ENCODE assay signal across 20 cellular contexts in the genomic region with DNA sequence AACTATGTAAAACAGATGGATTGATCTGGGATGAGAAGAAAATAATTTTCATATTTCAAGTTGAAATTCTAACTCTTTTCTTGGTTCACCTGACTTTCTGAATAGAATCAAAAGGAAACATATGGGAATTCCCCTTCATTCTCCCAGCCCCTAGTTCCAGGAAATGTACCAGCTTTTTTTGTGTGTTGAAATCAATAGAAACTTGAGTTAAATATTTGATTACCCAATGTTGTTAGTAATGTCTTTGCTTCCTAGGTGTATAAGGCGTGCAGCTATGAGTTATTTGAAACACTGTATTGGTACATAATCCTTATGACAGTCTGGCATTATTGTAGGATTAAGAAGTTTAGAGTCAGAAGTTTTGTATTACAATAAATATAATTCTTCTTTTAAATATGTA. TPM values are rescaled to one million over a fixed set of nuclear protein-coding genes. Genes with fewer than 3 reads are reported as not detected.
DNase-seq lines count a peak whose midpoint lies in the region; ATAC-seq and TF ChIP-seq lines count a peak whose summit lies in the region.
"Had no signal": no experiment of that assay in that cellular context is flagged by ENCODE, and none has a peak within 500 bp of the region (broad histone marks: within the 10 kb centered on the region; RNA-seq: fewer than 3 reads in every experiment).

No MANE protein-coding gene starts in this region.

- H3K27ac Mint-ChIP-seq in activated B cell treated with CpG ODN at 0.5 μM for 24 hours, result peak overlapping the region; percentile 8
- H3K27ac Mint-ChIP-seq: activated CD4-positive, alpha-beta memory T cell treated with anti-CD3 and anti-CD28 coated beads, Interleukin-2, amount 10 ng/mL, durations not matched to agents 7 days and 5 days; T-cell had no signal

- ATAC-seq in GM21717 (IDR thresholded peaks at IDR 0.05; ENCODE audit: unreplicated experiment), result peak; percentile 62
- peak; percentile 37 for ATAC-seq in activated B cell treated with CpG ODN at 0.5 μM for 24 hours (ENCODE audit: low read depth)
- ATAC-seq in omental fat pad (ENCODE audit: low FRiP score), result peak; percentile 78
- ATAC-seq in GM18498 (IDR thresholded peaks at IDR 0.05; ENCODE audit: unreplicated experiment), result no peak
- ATAC-seq: T-cell had no signal

- no peak for DNase-seq in activated B cell treated with CpG ODN at 0.5 μM for 24 hours
- DNase-seq in glomerular visceral epithelial cell (ENCODE audit: extremely low spot score), result peak; percentile 32
- no peak for DNase-seq in omental fat pad (ENCODE audit: low spot score)
- no peak for DNase-seq in DMS79 treated with DMSO at 0.1 percent for 48 hours (lab: John Stamatoyannopoulos, UW)
- DNase-seq in epidermal melanocyte (ENCODE audit: insufficient read length, low spot score), result no peak
- DNase-seq in NCI-H748 (lab: John Stamatoyannopoulos, UW; ENCODE audit: unreplicated experiment), result no peak
- DNase-seq: activated CD4-positive, alpha-beta memory T cell treated with anti-CD3 and anti-CD28 coated beads, Interleukin-2, amount 10 ng/mL, durations not matched to agents 7 days and 5 days; amniotic stem cell; cerebellar nuclear complex; COR-L47; EL; foreskin fibroblast; NCI-H187; NCI-H446 treated with DMSO at 0.1 percent for 48 hours; stimulated activated CD4-positive, alpha-beta T cell treated with anti-CD3 and anti-CD28 coated beads, Interleukin-4, amount 100 ng/mL, for 24 hours; T-cell; testis had no signal

- CTCF ChIA-PET in activated B cell treated with CpG ODN at 0.5 μM for 24 hours (lab: Charles Lee), result interaction anchor here (0.8 kb wide), 1 partner anchor 66 kb away, joined by 3 read pairs; no protein-coding TSS in a partner anchor

- peaks cover 12% of the 10 kb centered on the region for H3K36me3 Mint-ChIP-seq in activated B cell treated with CpG ODN at 0.5 μM for 24 hours (ENCODE audit: low read depth)

- peak overlapping the region; percentile 12 for H3K4me3 Mint-ChIP-seq in activated B cell treated with CpG ODN at 0.5 μM for 24 hours
- H3K4me3 Mint-ChIP-seq: activated CD4-positive, alpha-beta memory T cell treated with anti-CD3 and anti-CD28 coated beads, Interleukin-2, amount 10 ng/mL, durations not matched to agents 7 days and 5 days; T-cell had no signal

- no peaks in the 10 kb centered on the region for H3K27me3 Mint-ChIP-seq in activated B cell treated with CpG ODN at 0.5 μM for 24 hours

- POLR2A ChIA-PET in activated B cell treated with CpG ODN at 0.5 μM for 24 hours (lab: Charles Lee), result interaction anchor here (0.6 to 1.2 kb wide), 2 partner anchors 19 to 78 kb away, joined by 3 to 4 read pairs; a partner anchor contains a TSS

- intact Hi-C loops in activated B cell treated with CpG ODN at 0.5 μM for 24 hours (cut with micrococcal nuclease), result no loop called here

- peaks cover 19% of the 10 kb centered on the region for H3K4me1 Mint-ChIP-seq in activated B cell treated with CpG ODN at 0.5 μM for 24 hours

- H3K9me3 Mint-ChIP-seq in activated B cell treated with CpG ODN at 0.5 μM for 24 hours, result peaks cover 2% of the 10 kb centered on the region

- TF ChIP-seq CTCF in activated B cell treated with CpG ODN at 0.5 μM for 24 hours (IDR thresholded peaks at IDR 0.05) (no peak), omental fat pad (IDR thresholded peaks at IDR 0.05) (no peak)

RNA-seq across cellular contexts. Expression of a gene that starts 21.5 kb away (rescaled TPM):
- 21.0 and 25.6 TPM in 2 replicates for total RNA-seq in activated B cell treated with CpG ODN at 0.5 μM for 24 hours
- 10 to 100 TPM in 3 of 4 donors, 1 to 10 TPM in 1; 4.7 to 66.0 (median 22.5) TPM for total RNA-seq in omental fat pad
- total RNA-seq: myocyte had no signal

RNA-seq across cellular contexts. Expression of a gene that starts 22.4 kb away (rescaled TPM):
- 0.07 TPM in 1 of 2 replicates, not detected in the other for total RNA-seq in activated B cell treated with CpG ODN at 0.5 μM for 24 hours
- total RNA-seq in omental fat pad, result 10 to 100 TPM in 1 of 4 donors, 1 to 10 TPM in 3; 2.5 to 21.4 (median 6.0) TPM
- total RNA-seq: activated CD4-positive, alpha-beta memory T cell treated with anti-CD3 and anti-CD28 coated beads, Interleukin-2, amount 10 ng/mL, durations not matched to agents 7 days and 5 days; T-cell had no signal
